8 cellular contexts compared by ENCODE assay signal in the genomic region with DNA sequence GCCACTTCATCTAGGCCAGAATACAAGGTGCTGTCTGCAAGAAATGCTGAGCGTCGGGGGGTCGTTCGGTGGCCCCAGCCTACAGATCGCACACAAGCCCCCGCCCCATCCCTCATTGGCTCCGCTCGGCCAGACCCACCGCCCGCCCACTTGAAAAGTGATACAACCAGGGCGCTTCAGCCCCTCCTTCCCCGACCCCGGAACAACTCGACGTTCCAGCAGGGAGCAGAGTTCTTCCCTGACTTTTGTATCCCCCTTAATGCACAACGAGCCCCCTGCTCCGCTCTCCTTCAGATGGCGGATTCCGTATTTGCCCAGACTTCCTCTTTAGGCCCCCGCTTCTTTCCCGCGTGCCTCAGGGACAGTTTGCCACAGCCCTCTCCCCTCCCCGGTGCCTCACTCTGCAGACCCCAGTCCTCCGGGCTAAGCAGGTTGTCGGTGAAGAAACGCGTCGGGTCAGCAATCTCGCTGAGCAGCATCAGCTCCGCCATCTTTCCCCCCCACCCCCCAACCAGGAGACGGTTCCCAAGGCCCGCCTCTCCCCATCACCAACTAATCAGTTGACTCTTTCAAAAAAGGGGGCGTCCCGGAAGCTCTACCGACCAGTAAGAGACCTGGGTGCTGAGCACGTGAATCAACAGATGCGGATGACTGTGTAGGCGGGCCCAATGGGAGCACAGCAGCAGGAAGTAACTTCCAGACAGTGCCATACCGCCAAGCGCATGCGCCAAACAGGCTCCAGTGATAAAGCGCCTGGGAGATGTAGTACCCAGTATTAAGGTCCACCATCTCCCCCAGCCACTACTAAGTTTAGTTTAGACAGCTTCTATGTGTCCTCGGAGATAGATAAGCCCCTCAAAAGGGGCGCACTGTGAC. TPM values are rescaled to one million over a fixed set of nuclear protein-coding genes. Genes with fewer than 3 reads are reported as not detected.
DNase-seq lines count a peak whose midpoint lies in the region; ATAC-seq and TF ChIP-seq lines count a peak whose summit lies in the region.

A gene (minus strand): TSS at position 530 of the 876 bp plus-strand sequence. CDS start 39 bp downstream, at position 491.

- in situ Hi-C loops in GM13976 (cut with MboI; ENCODE audit: low sequenced_read_pairs, unreplicated experiment), result no loop called here

- no peak for TF ChIP-seq EP300 in upper lobe of left lung (IDR thresholded peaks at IDR 0.05)

- 0% methylated on average over 43 to 44 of the region's 44 CpGs for WGBS in heart right ventricle, 2 donors
- WGBS in upper lobe of left lung, 2 donors, result 1% methylated on average over 27 to 44 of the region's 44 CpGs

- peak within 1 kb of the TSS; percentile 72 to 94 (median 85) for H3K27ac ChIP-seq in heart right ventricle
- H3K27ac ChIP-seq in upper lobe of left lung, result peak within 1 kb of the TSS; percentile 86 to 95 (median 90)

- H3K4me1 ChIP-seq in heart right ventricle (peaks cover 16 to 44% (median 34%) of the 10 kb centered on the region in 9 donors), upper lobe of left lung (peaks cover 26 to 42% (median 28%) of the 10 kb centered on the region in 4 donors)

- H3K9me3 ChIP-seq in heart right ventricle (no peaks in the 10 kb centered on the region), upper lobe of left lung (no peaks in the 10 kb centered on the region)

- peak in 2 of 4 donors; percentile 17 to 82 for TF ChIP-seq POLR2A in upper lobe of left lung (IDR thresholded peaks at IDR 0.05)

- DNase-seq in GM13976 (ENCODE audit: low spot score) (peak; percentile 98), NCI-H146 treated with DMSO at 0.1 percent for 48 hours (lab: John Stamatoyannopoulos, UW; ENCODE audit: unreplicated experiment) (peak; percentile 96), amniotic epithelial cell (ENCODE audit: low read depth) (peak; percentile 100), heart right ventricle (peak; percentile 96 to 100), posterior cingulate gyrus (peak; percentile 97 to 100 (median 99)), upper lobe of left lung (peak in 1 of 2 donors; percentile 100)

- no peaks in the 10 kb centered on the region for H3K27me3 ChIP-seq in heart right ventricle
- H3K27me3 ChIP-seq in upper lobe of left lung, result no peaks in the 10 kb centered on the region

- intact Hi-C loops in T-helper 1 cell treated with Interleukin-12 subunit alpha and Interleukin-12 subunit beta and Interleukin-4 antibody, amounts not matched to agents 30 ng/mL and 1 ng/mL, for 36 hours (cut with micrococcal nuclease), result loop anchor here (1.0 to 10.0 kb wide), 7 partner anchors 20 to 1147 kb away; a partner anchor contains a TSS
- intact Hi-C loops in heart right ventricle (cut with DNase I), result loop anchor here in 6 of 10 donors (2.0 to 10.0 kb wide), 3 partner anchors 47 to 64 kb away; a partner anchor contains a TSS
- intact Hi-C loops in posterior cingulate gyrus (cut with DNase I), result loop anchor here (2.0 kb wide), 1 partner anchor 67 kb away; no protein-coding TSS in a partner anchor

- H3K36me3 ChIP-seq in heart right ventricle (peaks cover 0 to 43% (median 29%) of the 10 kb centered on the region in 9 donors), upper lobe of left lung (peaks cover 16 to 40% (median 27%) of the 10 kb centered on the region in 4 donors)

- peak; percentile 81 for ATAC-seq in HG02870 (IDR thresholded peaks at IDR 0.05; ENCODE audit: unreplicated experiment)
- peak; percentile 94 to 96 (median 95) for ATAC-seq in heart right ventricle
- ATAC-seq in upper lobe of left lung (ENCODE audit: low FRiP score in 2 of 2), result peak; percentile 95 to 98

- H3K4me3 ChIP-seq in heart right ventricle, result peak within 1 kb of the TSS; percentile 60 to 97 (median 86)
- H3K4me3 ChIP-seq in upper lobe of left lung, result peak within 1 kb of the TSS; percentile 85 to 97 (median 90)

- TF ChIP-seq CTCF in GM13976 (IDR thresholded peaks at IDR 0.05; ENCODE audit: borderline replicate concordance, control extremely low read depth, extremely low read depth, insufficient read depth, missing control alignments), result no peak
- no peak for TF ChIP-seq CTCF in heart right ventricle (IDR thresholded peaks at IDR 0.05)
- no peak for TF ChIP-seq CTCF in upper lobe of left lung (IDR thresholded peaks at IDR 0.05)

RNA-seq across cellular contexts. Expression of the gene that starts here (rescaled TPM):
- 147 and 155 TPM in 2 replicates for total RNA-seq in T-helper 1 cell treated with Interleukin-12 subunit alpha and Interleukin-12 subunit beta and Interleukin-4 antibody, amounts not matched to agents 30 ng/mL and 1 ng/mL, for 36 hours
- 10 to 100 TPM; 20.1 to 44.4 (median 29.4) TPM for total RNA-seq in heart right ventricle
- 10 to 100 TPM; 23.4 to 47.0 TPM for polyA plus RNA-seq in heart right ventricle
- total RNA-seq in upper lobe of left lung, result 100 to 1,000 TPM in 3 of 6 donors, 10 to 100 TPM in 3; 35.3 to 230 (median 95.8) TPM
